Comparison of ENCODE assay signal across 28 cellular contexts in the genomic region with DNA sequence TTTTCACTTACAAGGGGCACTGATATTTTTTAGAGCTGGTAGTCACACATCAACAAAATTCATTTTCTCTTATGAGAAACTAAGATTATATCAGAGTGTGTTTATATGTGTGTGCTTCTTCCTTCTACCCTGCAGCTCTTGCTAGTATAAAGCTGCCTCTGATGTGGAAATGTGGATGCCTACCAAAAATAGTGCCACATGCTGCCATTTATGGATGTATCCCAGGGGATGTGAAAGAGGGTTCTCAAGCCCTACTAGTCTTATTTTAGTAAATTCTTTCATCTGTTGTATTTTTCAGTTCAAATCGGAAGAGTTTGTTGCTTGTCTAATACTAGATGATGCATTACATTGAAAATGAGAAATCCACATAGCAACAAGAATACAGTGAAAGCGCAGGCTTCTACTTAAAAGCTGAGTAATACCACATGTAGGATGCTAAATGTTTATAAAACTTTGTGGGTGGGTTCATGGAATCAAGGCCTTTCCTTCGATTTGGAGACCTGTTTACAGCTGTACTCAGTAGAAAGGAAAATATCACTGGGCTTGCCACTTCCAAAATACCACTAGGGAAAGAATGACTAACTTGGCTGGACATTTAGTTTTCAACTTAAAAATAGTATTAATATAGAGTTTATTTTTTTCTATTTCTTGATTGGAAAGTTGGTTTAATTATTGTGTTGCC.
"Had no signal": no experiment of that assay in that cellular context is flagged by ENCODE, and none has a peak within 500 bp of the region (broad histone marks: within the 10 kb centered on the region; RNA-seq: fewer than 3 reads in every experiment).

No MANE protein-coding gene starts in this region.

- H3K27ac ChIP-seq: adrenal gland, brain microvascular endothelial cell, epithelial cell of prostate, neural progenitor cell, parathyroid adenoma, psoas muscle, spleen, upper lobe of right lung, VCaP had no signal

- DNase-seq: activated CD4-positive, alpha-beta T cell treated with anti-CD3 and anti-CD28 coated beads for 4 hours; activated CD4-positive, alpha-beta T cell treated with anti-CD3 and anti-CD28 coated beads, Interleukin-2, amount 50 U/mL, for 48 hours; activated CD8-positive, alpha-beta memory T cell treated with anti-CD3 and anti-CD28 coated beads for 24 hours; activated effector memory CD4-positive, alpha-beta T cell treated with Interleukin-2 at 50 U/mL for 16 hours; activated naive CD4-positive, alpha-beta T cell treated with Interleukin-2 at 50 U/mL for 16 hours; adrenal gland; brain microvascular endothelial cell; caudate nucleus; dermis blood vessel endothelial cell; effector CD4-positive, alpha-beta T cell; foreskin fibroblast; heart right ventricle; kidney glomerular epithelial cell; natural killer cell; occipital lobe; psoas muscle; spleen; stimulated activated naive CD8-positive, alpha-beta T cell treated with anti-CD3 and anti-CD28 coated beads, Interleukin-15, Interleukin-2, amounts not matched to agents 100 U/mL and 50 U/mL, for 24 hours; T-helper 9 cell; upper lobe of right lung had no signal

- H3K36me3 ChIP-seq: adrenal gland, brain microvascular endothelial cell, heart right ventricle, neural progenitor cell, spleen, upper lobe of right lung had no signal

- H3K4me1 ChIP-seq: adrenal gland, neural progenitor cell, parathyroid adenoma, psoas muscle, spleen, upper lobe of right lung had no signal

- H3K36me3 Mint-ChIP-seq: activated naive CD8-positive, alpha-beta T cell; natural killer cell; neural progenitor cell had no signal

- H3K4me3 Mint-ChIP-seq: activated naive CD8-positive, alpha-beta T cell; natural killer cell; neural progenitor cell; T-helper 1 cell treated with Interleukin-12 subunit alpha and Interleukin-12 subunit beta and Interleukin-4 antibody, amounts not matched to agents 30 μg/mL and 1 μg/mL, for 36 hours had no signal

- H3K4me3 ChIP-seq: adrenal gland, heart right ventricle, lung, neural progenitor cell, psoas muscle, spleen, upper lobe of right lung had no signal

- H3K27ac Mint-ChIP-seq: activated naive CD8-positive, alpha-beta T cell; natural killer cell; neural progenitor cell; T-helper 1 cell treated with Interleukin-12 subunit alpha and Interleukin-12 subunit beta and Interleukin-4 antibody, amounts not matched to agents 30 μg/mL and 1 μg/mL, for 36 hours had no signal

- H3K4me1 Mint-ChIP-seq: natural killer cell, neural progenitor cell had no signal

- H3K27me3 Mint-ChIP-seq: activated naive CD8-positive, alpha-beta T cell had no signal

- ATAC-seq: left lobe of liver; natural killer cell; psoas muscle; stimulated activated naive CD8-positive, alpha-beta T cell treated with anti-CD3 and anti-CD28 coated beads, Interleukin-15, Interleukin-2, amounts not matched to agents 100 U/mL and 50 U/mL, for 24 hours; upper lobe of right lung had no signal

- H3K27me3 ChIP-seq: adrenal gland, brain microvascular endothelial cell, heart right ventricle, neural progenitor cell, spleen, upper lobe of right lung had no signal

- H3K9me3 ChIP-seq: adrenal gland, heart right ventricle, psoas muscle, upper lobe of right lung had no signal
